1 cellular context compared by ENCODE assay signal in the genomic region with DNA sequence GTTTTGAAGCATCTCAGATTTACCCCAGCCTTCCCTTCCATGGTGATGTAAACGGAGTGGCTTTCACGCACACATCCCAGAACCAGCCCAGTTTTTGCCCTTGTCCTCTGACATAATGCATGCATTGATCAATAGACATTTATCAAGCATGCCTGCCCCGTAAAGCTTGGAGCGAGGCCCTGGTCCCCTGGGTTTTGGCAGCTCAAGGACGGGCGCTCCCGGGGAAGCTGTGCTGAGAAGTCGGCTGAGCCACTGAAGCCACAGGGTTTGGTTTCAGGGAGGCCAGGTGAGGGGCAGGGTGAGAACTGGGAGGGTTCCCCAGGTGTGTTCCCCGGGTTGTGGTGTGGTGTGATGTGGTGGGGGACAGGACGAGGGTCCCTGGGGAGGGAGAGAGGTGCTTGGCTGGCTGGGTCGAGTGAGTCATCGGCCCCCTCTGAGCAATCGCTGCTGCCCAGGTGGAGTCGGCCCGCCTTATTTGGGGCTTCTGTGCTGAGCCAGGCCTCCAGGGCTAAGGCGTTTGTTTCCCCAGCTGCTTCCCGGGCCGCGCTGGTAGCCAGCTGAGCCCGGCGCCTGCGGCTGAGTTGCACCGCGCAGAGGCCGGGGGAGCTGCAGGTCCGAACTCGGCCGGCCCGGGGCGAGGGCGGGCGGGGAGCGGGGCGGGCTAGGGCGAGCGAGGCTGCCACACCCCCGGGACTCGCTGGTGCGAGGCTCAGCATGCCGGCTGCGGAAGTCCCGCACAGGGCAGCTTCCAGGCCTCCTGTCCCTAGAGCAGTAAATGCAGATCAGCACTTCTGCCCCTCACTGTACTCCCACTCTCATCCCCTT.
TF ChIP-seq lines count a peak whose summit lies in the region.

No MANE protein-coding gene starts in this region.

TF ChIP-seq in K562, 482 proteins besides CTCF, POLR2A, EP300 and RAD21 (continued from another document and continues in another):
- TF ChIP-seq, protein P1, sequence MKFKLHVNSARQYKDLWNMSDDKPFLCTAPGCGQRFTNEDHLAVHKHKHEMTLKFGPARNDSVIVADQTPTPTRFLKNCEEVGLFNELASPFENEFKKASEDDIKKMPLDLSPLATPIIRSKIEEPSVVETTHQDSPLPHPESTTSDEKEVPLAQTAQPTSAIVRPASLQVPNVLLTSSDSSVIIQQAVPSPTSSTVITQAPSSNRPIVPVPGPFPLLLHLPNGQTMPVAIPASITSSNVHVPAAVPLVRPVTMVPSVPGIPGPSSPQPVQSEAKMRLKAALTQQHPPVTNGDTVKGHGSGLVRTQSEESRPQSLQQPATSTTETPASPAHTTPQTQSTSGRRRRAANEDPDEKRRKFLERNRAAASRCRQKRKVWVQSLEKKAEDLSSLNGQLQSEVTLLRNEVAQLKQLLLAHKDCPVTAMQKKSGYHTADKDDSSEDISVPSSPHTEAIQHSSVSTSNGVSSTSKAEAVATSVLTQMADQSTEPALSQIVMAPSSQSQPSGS (CRISPR knock-in tag; IDR thresholded peaks at IDR 0.05) = no peak
- TF ChIP-seq NCOA4 (IDR thresholded peaks at IDR 0.05; ENCODE audit: partially characterized antibody) (no peak), PRPF4 (IDR thresholded peaks at IDR 0.05; ENCODE audit: insufficient read depth, low read depth, low read length, poor library complexity, severe bottlenecking) (no peak), ZNF644 (tag; IDR thresholded peaks at IDR 0.05; ENCODE audit: low read depth) (no peak), RBM25 (IDR thresholded peaks at IDR 0.05; ENCODE audit: low read depth, low read length, severe bottlenecking) (no peak), SIN3A (IDR thresholded peaks at IDR 0.05; ENCODE audit: borderline replicate concordance in 2 of 2, control insufficient read depth in 1 of 2, low read depth in 2 of 2, low read length in 2 of 2) (peak; percentile 51 to 74; a peak in 1 of 4 replicates), CEBPB (tag; IDR thresholded peaks at IDR 0.05) (no peak), NFIX (CRISPR knock-in tag; IDR thresholded peaks at IDR 0.05; ENCODE audit: low read depth) (no peak), SMARCC2 (IDR thresholded peaks at IDR 0.05; ENCODE audit: low read depth) (peak; percentile 92), ZKSCAN1 (IDR thresholded peaks at IDR 0.05; ENCODE audit: low read depth, low read length) (no peak), FOXK2 (conservative IDR thresholded peaks at IDR 0.05 in 1 of 2, IDR thresholded peaks at IDR 0.05 in 1 of 2; ENCODE audit: low read depth in 2 of 2) (no peak), POLR2H (tag; IDR thresholded peaks at IDR 0.05; ENCODE audit: low read depth) (no peak), BCOR (IDR thresholded peaks at IDR 0.05) (no peak; the same call in 1 of the 2 replicates), HMG20A (CRISPR knock-in tag; conservative IDR thresholded peaks at IDR 0.05) (no peak), ZNF766 (CRISPR knock-in tag; conservative IDR thresholded peaks at IDR 0.05) (no peak), ZNF696 (CRISPR knock-in tag; conservative IDR thresholded peaks at IDR 0.05) (no peak), ZNF23 (CRISPR knock-in tag; IDR thresholded peaks at IDR 0.05) (no peak), RNF2 (IDR thresholded peaks at IDR 0.05) (peak; percentile 40; the same call in 1 of the 2 replicates), RFX7 (CRISPR knock-in tag; IDR thresholded peaks at IDR 0.05) (no peak), BACH1 (tag; IDR thresholded peaks at IDR 0.05) (no peak), U2AF2 (optimal IDR thresholded peaks at IDR 0.05; ENCODE audit: low read depth, low read length) (no peak), DACH1 (IDR thresholded peaks at IDR 0.05; ENCODE audit: partially characterized antibody) (peak; percentile 86), TBP (optimal IDR thresholded peaks at IDR 0.05; ENCODE audit: low read depth, low read length) (peak; percentile 75), POLR2B (IDR thresholded peaks at IDR 0.05; ENCODE audit: low read depth, partially characterized antibody) (no peak), SP1 (CRISPR knock-in tag; IDR thresholded peaks at IDR 0.05) (peak; percentile 71), LARP7 (IDR thresholded peaks at IDR 0.05) (0 out of 2 replicates have a peak, but pooled peaks have one; percentile 72), PCBP1 (IDR thresholded peaks at IDR 0.05; ENCODE audit: low read depth, low read length, poor library complexity, severe bottlenecking) (peak; percentile 97), MEIS2 (IDR thresholded peaks at IDR 0.05; ENCODE audit: partially characterized antibody) (peak; percentile 5), ZNF699 (CRISPR knock-in tag; IDR thresholded peaks at IDR 0.05; ENCODE audit: insufficient replicate concordance) (no peak), FUS (optimal IDR thresholded peaks at IDR 0.05; ENCODE audit: low read depth, low read length) (no peak), ZNF589 (CRISPR knock-in tag; IDR thresholded peaks at IDR 0.05; ENCODE audit: low read depth) (peak; percentile 83; the same call in 1 of the 2 replicates), ZNF212 (CRISPR knock-in tag; IDR thresholded peaks at IDR 0.05) (no peak), ZNF668 (CRISPR knock-in tag; IDR thresholded peaks at IDR 0.05) (no peak), MYNN (IDR thresholded peaks at IDR 0.05) (peak; percentile 89), MYNN (CRISPR knock-in tag; IDR thresholded peaks at IDR 0.05) (no peak), RBM15 (IDR thresholded peaks at IDR 0.05; ENCODE audit: insufficient read depth, low read length) (no peak), PHB (CRISPR knock-in tag; IDR thresholded peaks at IDR 0.05) (no peak), STAG1 (CRISPR knock-in tag; IDR thresholded peaks at IDR 0.05; ENCODE audit: borderline replicate concordance) (no peak), BDP1 (IDR thresholded peaks at IDR 0.05; ENCODE audit: insufficient read depth, insufficient read length) (no peak)
- TF ChIP-seq, protein P2, sequence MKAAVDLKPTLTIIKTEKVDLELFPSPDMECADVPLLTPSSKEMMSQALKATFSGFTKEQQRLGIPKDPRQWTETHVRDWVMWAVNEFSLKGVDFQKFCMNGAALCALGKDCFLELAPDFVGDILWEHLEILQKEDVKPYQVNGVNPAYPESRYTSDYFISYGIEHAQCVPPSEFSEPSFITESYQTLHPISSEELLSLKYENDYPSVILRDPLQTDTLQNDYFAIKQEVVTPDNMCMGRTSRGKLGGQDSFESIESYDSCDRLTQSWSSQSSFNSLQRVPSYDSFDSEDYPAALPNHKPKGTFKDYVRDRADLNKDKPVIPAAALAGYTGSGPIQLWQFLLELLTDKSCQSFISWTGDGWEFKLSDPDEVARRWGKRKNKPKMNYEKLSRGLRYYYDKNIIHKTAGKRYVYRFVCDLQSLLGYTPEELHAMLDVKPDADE (conservative IDR thresholded peaks at IDR 0.05; ENCODE audit: control insufficient read depth, low read depth, low read length) = peak; percentile 96
- TF ChIP-seq, protein P3, sequence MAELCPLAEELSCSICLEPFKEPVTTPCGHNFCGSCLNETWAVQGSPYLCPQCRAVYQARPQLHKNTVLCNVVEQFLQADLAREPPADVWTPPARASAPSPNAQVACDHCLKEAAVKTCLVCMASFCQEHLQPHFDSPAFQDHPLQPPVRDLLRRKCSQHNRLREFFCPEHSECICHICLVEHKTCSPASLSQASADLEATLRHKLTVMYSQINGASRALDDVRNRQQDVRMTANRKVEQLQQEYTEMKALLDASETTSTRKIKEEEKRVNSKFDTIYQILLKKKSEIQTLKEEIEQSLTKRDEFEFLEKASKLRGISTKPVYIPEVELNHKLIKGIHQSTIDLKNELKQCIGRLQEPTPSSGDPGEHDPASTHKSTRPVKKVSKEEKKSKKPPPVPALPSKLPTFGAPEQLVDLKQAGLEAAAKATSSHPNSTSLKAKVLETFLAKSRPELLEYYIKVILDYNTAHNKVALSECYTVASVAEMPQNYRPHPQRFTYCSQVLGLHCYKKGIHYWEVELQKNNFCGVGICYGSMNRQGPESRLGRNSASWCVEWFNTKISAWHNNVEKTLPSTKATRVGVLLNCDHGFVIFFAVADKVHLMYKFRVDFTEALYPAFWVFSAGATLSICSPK (IDR thresholded peaks at IDR 0.05; ENCODE audit: borderline replicate concordance) = no peak
- TF ChIP-seq, protein P4, sequence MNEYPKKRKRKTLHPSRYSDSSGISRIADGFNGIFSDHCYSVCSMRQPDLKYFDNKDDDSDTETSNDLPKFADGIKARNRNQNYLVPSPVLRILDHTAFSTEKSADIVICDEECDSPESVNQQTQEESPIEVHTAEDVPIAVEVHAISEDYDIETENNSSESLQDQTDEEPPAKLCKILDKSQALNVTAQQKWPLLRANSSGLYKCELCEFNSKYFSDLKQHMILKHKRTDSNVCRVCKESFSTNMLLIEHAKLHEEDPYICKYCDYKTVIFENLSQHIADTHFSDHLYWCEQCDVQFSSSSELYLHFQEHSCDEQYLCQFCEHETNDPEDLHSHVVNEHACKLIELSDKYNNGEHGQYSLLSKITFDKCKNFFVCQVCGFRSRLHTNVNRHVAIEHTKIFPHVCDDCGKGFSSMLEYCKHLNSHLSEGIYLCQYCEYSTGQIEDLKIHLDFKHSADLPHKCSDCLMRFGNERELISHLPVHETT (CRISPR knock-in tag; conservative IDR thresholded peaks at IDR 0.05 in 1 of 2, IDR thresholded peaks at IDR 0.05 in 1 of 2) = peak in 1 of 2 experiments; percentile 77; a peak in 2 of 4 replicates
- TF ChIP-seq, protein P5, sequence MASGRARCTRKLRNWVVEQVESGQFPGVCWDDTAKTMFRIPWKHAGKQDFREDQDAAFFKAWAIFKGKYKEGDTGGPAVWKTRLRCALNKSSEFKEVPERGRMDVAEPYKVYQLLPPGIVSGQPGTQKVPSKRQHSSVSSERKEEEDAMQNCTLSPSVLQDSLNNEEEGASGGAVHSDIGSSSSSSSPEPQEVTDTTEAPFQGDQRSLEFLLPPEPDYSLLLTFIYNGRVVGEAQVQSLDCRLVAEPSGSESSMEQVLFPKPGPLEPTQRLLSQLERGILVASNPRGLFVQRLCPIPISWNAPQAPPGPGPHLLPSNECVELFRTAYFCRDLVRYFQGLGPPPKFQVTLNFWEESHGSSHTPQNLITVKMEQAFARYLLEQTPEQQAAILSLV (tag; IDR thresholded peaks at IDR 0.05) = no peak
- TF ChIP-seq, protein P6, sequence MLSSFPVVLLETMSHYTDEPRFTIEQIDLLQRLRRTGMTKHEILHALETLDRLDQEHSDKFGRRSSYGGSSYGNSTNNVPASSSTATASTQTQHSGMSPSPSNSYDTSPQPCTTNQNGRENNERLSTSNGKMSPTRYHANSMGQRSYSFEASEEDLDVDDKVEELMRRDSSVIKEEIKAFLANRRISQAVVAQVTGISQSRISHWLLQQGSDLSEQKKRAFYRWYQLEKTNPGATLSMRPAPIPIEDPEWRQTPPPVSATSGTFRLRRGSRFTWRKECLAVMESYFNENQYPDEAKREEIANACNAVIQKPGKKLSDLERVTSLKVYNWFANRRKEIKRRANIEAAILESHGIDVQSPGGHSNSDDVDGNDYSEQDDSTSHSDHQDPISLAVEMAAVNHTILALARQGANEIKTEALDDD (IDR thresholded peaks at IDR 0.05) = no peak
- TF ChIP-seq, protein P7, sequence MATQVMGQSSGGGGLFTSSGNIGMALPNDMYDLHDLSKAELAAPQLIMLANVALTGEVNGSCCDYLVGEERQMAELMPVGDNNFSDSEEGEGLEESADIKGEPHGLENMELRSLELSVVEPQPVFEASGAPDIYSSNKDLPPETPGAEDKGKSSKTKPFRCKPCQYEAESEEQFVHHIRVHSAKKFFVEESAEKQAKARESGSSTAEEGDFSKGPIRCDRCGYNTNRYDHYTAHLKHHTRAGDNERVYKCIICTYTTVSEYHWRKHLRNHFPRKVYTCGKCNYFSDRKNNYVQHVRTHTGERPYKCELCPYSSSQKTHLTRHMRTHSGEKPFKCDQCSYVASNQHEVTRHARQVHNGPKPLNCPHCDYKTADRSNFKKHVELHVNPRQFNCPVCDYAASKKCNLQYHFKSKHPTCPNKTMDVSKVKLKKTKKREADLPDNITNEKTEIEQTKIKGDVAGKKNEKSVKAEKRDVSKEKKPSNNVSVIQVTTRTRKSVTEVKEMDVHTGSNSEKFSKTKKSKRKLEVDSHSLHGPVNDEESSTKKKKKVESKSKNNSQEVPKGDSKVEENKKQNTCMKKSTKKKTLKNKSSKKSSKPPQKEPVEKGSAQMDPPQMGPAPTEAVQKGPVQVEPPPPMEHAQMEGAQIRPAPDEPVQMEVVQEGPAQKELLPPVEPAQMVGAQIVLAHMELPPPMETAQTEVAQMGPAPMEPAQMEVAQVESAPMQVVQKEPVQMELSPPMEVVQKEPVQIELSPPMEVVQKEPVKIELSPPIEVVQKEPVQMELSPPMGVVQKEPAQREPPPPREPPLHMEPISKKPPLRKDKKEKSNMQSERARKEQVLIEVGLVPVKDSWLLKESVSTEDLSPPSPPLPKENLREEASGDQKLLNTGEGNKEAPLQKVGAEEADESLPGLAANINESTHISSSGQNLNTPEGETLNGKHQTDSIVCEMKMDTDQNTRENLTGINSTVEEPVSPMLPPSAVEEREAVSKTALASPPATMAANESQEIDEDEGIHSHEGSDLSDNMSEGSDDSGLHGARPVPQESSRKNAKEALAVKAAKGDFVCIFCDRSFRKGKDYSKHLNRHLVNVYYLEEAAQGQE (CRISPR knock-in tag; IDR thresholded peaks at IDR 0.05; ENCODE audit: low read depth) = no peak
- TF ChIP-seq, protein P8, sequence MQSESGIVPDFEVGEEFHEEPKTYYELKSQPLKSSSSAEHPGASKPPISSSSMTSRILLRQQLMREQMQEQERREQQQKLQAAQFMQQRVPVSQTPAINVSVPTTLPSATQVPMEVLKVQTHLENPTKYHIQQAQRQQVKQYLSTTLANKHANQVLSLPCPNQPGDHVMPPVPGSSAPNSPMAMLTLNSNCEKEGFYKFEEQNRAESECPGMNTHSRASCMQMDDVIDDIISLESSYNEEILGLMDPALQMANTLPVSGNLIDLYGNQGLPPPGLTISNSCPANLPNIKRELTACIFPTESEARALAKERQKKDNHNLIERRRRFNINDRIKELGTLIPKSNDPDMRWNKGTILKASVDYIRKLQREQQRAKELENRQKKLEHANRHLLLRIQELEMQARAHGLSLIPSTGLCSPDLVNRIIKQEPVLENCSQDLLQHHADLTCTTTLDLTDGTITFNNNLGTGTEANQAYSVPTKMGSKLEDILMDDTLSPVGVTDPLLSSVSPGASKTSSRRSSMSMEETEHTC (IDR thresholded peaks at IDR 0.05) = no peak
